Comparison of ENCODE assay signal across 8 cellular contexts in genomic region chr14:50064993-50065392, GRCh38.
DNase-seq lines count a peak whose midpoint lies in the region; ATAC-seq lines count a peak whose summit lies in the region.

No MANE protein-coding gene starts in this region.

- H3K27me3 Mint-ChIP-seq in stimulated activated naive CD8-positive, alpha-beta T cell treated with anti-CD3 and anti-CD28 coated beads, Interleukin-15, amount 100 ng/mL, for 72 hours = no peaks in the 10 kb centered on the region

- peak overlapping the region; percentile 34 to 73 for H3K4me3 Mint-ChIP-seq in stimulated activated naive CD8-positive, alpha-beta T cell treated with anti-CD3 and anti-CD28 coated beads, Interleukin-15, amount 100 ng/mL, for 72 hours

- H3K27ac Mint-ChIP-seq in stimulated activated naive CD8-positive, alpha-beta T cell treated with anti-CD3 and anti-CD28 coated beads, Interleukin-15, amount 100 ng/mL, for 72 hours = peak overlapping the region; percentile 93 to 98

- peaks cover 91% of the 10 kb centered on the region for H3K4me1 Mint-ChIP-seq in stimulated activated naive CD8-positive, alpha-beta T cell treated with anti-CD3 and anti-CD28 coated beads, Interleukin-15, amount 100 ng/mL, for 72 hours

- DNase-seq in Ammon's horn (ENCODE audit: low spot score) = peak; percentile 71
- DNase-seq in activated CD4-positive, CD25-positive, alpha-beta regulatory T cell treated with anti-CD3 and anti-CD28 coated beads, Interleukin-2, amount 50 U/mL, for 16 hours (ENCODE audit: low read depth, low spot score) = peak; percentile 48
- peak; percentile 20 for DNase-seq in fibroblast of gingiva (ENCODE audit: low read depth)
- peak; percentile 65 to 83 for DNase-seq in stimulated activated naive CD8-positive, alpha-beta T cell treated with anti-CD3 and anti-CD28 coated beads, Interleukin-15, amount 100 ng/mL, for 72 hours
- no peak for DNase-seq in EL
- no peak for DNase-seq in GOT3 (lab: John Stamatoyannopoulos, UW)

- ATAC-seq in GM19452 (IDR thresholded peaks at IDR 0.05; ENCODE audit: unreplicated experiment) (peak; percentile 50), HG03439 (IDR thresholded peaks at IDR 0.05; ENCODE audit: unreplicated experiment) (peak; percentile 74)
- ATAC-seq in stimulated activated naive CD8-positive, alpha-beta T cell treated with anti-CD3 and anti-CD28 coated beads, Interleukin-15, amount 100 ng/mL, for 72 hours = peak; percentile 81

- no peaks in the 10 kb centered on the region for H3K9me3 Mint-ChIP-seq in stimulated activated naive CD8-positive, alpha-beta T cell treated with anti-CD3 and anti-CD28 coated beads, Interleukin-15, amount 100 ng/mL, for 72 hours

Comparison
In these comparisons a context has a peak if more than half of its experiments do, and no peak if none do; other contexts are left out.
1. DNase-seq: peak in Ammon's horn (single experiment), activated CD4-positive, CD25-positive, alpha-beta regulatory T cell treated with anti-CD3 and anti-CD28 coated beads, Interleukin-2, amount 50 U/mL, for 16 hours (single experiment), fibroblast of gingiva (single experiment) and stimulated activated naive CD8-positive, alpha-beta T cell treated with anti-CD3 and anti-CD28 coated beads, Interleukin-15, amount 100 ng/mL, for 72 hours (2 of 2); none in EL (single experiment) and GOT3 (single experiment).
2. Peak in every context shown above with its lines, with median percentiles within 50 percentile points of each other: ATAC-seq.